In the genomic region with DNA sequence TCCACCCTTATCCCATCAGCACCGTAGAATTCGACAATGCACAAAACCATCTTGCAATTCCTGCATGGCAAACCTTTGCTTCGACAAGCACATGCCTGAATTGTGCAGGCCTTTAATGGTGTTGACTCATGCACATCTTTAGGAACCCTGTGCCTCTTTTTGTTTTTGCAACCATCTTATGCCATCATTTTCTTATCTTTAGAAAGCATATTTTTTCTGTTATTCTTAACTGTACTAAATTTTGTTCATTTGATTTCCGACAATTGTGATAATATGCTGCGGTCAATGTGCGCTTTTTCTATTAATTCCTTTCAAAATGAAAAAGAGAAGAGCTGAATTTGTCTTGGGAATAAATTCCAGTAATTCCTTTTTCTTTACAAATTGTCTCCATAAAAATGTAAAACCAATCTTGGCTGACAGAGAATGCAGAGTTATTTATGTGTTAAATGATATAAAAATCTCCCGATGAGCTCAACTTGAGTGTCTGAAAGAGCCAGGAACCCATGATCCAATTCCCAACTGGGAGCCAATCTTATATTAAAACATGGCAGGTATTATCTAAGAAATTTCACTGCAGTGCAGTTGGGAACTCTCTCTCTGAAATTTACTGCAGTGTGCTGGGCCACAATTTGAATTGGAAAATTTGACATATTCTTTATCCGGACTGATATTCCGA, we compare ENCODE assay signal across 1 cellular context.
TF ChIP-seq lines count a peak whose summit lies in the region.

No MANE protein-coding gene starts in this region.

TF ChIP-seq in HepG2, 621 proteins besides CTCF, POLR2A, EP300 and RAD21 (continued from another document):
- TF ChIP-seq, protein P1, sequence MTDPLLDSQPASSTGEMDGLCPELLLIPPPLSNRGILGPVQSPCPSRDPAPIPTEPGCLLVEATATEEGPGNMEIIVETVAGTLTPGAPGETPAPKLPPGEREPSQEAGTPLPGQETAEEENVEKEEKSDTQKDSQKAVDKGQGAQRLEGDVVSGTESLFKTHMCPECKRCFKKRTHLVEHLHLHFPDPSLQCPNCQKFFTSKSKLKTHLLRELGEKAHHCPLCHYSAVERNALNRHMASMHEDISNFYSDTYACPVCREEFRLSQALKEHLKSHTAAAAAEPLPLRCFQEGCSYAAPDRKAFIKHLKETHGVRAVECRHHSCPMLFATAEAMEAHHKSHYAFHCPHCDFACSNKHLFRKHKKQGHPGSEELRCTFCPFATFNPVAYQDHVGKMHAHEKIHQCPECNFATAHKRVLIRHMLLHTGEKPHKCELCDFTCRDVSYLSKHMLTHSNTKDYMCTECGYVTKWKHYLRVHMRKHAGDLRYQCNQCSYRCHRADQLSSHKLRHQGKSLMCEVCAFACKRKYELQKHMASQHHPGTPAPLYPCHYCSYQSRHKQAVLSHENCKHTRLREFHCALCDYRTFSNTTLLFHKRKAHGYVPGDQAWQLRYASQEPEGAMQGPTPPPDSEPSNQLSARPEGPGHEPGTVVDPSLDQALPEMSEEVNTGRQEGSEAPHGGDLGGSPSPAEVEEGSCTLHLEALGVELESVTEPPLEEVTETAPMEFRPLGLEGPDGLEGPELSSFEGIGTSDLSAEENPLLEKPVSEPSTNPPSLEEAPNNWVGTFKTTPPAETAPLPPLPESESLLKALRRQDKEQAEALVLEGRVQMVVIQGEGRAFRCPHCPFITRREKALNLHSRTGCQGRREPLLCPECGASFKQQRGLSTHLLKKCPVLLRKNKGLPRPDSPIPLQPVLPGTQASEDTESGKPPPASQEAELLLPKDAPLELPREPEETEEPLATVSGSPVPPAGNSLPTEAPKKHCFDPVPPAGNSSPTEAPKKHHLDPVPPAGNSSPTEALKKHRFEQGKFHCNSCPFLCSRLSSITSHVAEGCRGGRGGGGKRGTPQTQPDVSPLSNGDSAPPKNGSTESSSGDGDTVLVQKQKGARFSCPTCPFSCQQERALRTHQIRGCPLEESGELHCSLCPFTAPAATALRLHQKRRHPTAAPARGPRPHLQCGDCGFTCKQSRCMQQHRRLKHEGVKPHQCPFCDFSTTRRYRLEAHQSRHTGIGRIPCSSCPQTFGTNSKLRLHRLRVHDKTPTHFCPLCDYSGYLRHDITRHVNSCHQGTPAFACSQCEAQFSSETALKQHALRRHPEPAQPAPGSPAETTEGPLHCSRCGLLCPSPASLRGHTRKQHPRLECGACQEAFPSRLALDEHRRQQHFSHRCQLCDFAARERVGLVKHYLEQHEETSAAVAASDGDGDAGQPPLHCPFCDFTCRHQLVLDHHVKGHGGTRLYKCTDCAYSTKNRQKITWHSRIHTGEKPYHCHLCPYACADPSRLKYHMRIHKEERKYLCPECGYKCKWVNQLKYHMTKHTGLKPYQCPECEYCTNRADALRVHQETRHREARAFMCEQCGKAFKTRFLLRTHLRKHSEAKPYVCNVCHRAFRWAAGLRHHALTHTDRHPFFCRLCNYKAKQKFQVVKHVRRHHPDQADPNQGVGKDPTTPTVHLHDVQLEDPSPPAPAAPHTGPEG (CRISPR knock-in tag; IDR thresholded peaks at IDR 0.05) = no peak
- no peak for TF ChIP-seq CBX5 (CRISPR knock-in tag; IDR thresholded peaks at IDR 0.05; ENCODE audit: borderline replicate concordance)
- no peak for TF ChIP-seq SMARCE1 (IDR thresholded peaks at IDR 0.05; ENCODE audit: borderline replicate concordance)
- TF ChIP-seq, protein P2, sequence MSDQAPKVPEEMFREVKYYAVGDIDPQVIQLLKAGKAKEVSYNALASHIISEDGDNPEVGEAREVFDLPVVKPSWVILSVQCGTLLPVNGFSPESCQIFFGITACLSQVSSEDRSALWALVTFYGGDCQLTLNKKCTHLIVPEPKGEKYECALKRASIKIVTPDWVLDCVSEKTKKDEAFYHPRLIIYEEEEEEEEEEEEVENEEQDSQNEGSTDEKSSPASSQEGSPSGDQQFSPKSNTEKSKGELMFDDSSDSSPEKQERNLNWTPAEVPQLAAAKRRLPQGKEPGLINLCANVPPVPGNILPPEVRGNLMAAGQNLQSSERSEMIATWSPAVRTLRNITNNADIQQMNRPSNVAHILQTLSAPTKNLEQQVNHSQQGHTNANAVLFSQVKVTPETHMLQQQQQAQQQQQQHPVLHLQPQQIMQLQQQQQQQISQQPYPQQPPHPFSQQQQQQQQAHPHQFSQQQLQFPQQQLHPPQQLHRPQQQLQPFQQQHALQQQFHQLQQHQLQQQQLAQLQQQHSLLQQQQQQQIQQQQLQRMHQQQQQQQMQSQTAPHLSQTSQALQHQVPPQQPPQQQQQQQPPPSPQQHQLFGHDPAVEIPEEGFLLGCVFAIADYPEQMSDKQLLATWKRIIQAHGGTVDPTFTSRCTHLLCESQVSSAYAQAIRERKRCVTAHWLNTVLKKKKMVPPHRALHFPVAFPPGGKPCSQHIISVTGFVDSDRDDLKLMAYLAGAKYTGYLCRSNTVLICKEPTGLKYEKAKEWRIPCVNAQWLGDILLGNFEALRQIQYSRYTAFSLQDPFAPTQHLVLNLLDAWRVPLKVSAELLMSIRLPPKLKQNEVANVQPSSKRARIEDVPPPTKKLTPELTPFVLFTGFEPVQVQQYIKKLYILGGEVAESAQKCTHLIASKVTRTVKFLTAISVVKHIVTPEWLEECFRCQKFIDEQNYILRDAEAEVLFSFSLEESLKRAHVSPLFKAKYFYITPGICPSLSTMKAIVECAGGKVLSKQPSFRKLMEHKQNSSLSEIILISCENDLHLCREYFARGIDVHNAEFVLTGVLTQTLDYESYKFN (CRISPR knock-in tag; conservative IDR thresholded peaks at IDR 0.05) = no peak
- TF ChIP-seq KLF12 (CRISPR knock-in tag; IDR thresholded peaks at IDR 0.05; ENCODE audit: borderline replicate concordance) = no peak
- TF ChIP-seq PLRG1 (conservative IDR thresholded peaks at IDR 0.05) = no peak
- TF ChIP-seq ZNF205 (CRISPR knock-in tag; IDR thresholded peaks at IDR 0.05) = no peak
- no peak for TF ChIP-seq BRCA1 (CRISPR knock-in tag; IDR thresholded peaks at IDR 0.05)
- TF ChIP-seq ZNF619 (CRISPR knock-in tag; IDR thresholded peaks at IDR 0.05) = no peak
- TF ChIP-seq, protein P3, sequence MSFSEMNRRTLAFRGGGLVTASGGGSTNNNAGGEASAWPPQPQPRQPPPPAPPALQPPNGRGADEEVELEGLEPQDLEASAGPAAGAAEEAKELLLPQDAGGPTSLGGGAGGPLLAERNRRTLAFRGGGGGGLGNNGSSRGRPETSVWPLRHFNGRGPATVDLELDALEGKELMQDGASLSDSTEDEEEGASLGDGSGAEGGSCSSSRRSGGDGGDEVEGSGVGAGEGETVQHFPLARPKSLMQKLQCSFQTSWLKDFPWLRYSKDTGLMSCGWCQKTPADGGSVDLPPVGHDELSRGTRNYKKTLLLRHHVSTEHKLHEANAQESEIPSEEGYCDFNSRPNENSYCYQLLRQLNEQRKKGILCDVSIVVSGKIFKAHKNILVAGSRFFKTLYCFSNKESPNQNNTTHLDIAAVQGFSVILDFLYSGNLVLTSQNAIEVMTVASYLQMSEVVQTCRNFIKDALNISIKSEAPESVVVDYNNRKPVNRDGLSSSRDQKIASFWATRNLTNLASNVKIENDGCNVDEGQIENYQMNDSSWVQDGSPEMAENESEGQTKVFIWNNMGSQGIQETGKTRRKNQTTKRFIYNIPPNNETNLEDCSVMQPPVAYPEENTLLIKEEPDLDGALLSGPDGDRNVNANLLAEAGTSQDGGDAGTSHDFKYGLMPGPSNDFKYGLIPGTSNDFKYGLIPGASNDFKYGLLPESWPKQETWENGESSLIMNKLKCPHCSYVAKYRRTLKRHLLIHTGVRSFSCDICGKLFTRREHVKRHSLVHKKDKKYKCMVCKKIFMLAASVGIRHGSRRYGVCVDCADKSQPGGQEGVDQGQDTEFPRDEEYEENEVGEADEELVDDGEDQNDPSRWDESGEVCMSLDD (CRISPR knock-in tag; IDR thresholded peaks at IDR 0.05; ENCODE audit: borderline replicate concordance) = no peak
- TF ChIP-seq, protein P4, sequence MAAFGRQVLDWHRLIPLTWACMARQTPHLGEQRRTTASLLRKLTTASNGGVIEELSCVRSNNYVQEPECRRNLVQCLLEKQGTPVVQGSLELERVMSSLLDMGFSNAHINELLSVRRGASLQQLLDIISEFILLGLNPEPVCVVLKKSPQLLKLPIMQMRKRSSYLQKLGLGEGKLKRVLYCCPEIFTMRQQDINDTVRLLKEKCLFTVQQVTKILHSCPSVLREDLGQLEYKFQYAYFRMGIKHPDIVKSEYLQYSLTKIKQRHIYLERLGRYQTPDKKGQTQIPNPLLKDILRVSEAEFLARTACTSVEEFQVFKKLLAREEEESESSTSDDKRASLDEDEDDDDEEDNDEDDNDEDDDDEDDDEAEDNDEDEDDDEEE (CRISPR knock-in tag; IDR thresholded peaks at IDR 0.05) = no peak
- TF ChIP-seq MYNN (CRISPR knock-in tag; IDR thresholded peaks at IDR 0.05; ENCODE audit: low read depth) = no peak
- TF ChIP-seq, protein P5, sequence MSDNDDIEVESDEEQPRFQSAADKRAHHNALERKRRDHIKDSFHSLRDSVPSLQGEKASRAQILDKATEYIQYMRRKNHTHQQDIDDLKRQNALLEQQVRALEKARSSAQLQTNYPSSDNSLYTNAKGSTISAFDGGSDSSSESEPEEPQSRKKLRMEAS (IDR thresholded peaks at IDR 0.05) = no peak
- no peak for TF ChIP-seq ZNF136 (CRISPR knock-in tag; IDR thresholded peaks at IDR 0.05; ENCODE audit: low read depth)
TF ChIP-seq in HepG2: peak in this region for 0.
